In genomic region chr1:83573776-83574175, GRCh38 we compare ENCODE assay signal across 9 cellular contexts.
"Had no signal": no experiment of that assay in that cellular context is flagged by ENCODE, and none has a peak within 500 bp of the region (broad histone marks: within the 10 kb centered on the region; RNA-seq: fewer than 3 reads in every experiment).

No MANE protein-coding gene starts in this region.

- H3K4me3 Mint-ChIP-seq: H9 had no signal

- H3K9me3 Mint-ChIP-seq: H9 had no signal

- DNase-seq: GM23248, H9, HCEC 1CT, IMR-90, KG1 had no signal

- ATAC-seq: K562 had no signal

- H3K27ac ChIP-seq: GM23248, HL-60 had no signal

- H2AFZ ChIP-seq: GM23248 had no signal

- H3K9ac ChIP-seq: GM23248 had no signal

- FAIRE-seq: H1, H54, K562 had no signal

- H3K4me3 ChIP-seq: GM23248, K562 had no signal
